1 cellular context compared by ENCODE assay signal in genomic region chr20:40682104-40683045, GRCh38.
TF ChIP-seq lines count a peak whose summit lies in the region.

No MANE protein-coding gene starts in this region.

TF ChIP-seq in HepG2, 621 proteins besides CTCF, POLR2A, EP300 and RAD21 (continued from another document and continues in another):
- TF ChIP-seq PCBP1 (IDR thresholded peaks at IDR 0.05; ENCODE audit: borderline replicate concordance, low read depth, low read length) (no peak), ZNF609 (CRISPR knock-in tag; IDR thresholded peaks at IDR 0.05; ENCODE audit: borderline replicate concordance) (peak; percentile 39; the same call in 1 of the 2 replicates), ATF7 (IDR thresholded peaks at IDR 0.05) (no peak), ATF7 (CRISPR knock-in tag; IDR thresholded peaks at IDR 0.05) (no peak; the same call in 1 of the 2 replicates), NR2F1 (CRISPR knock-in tag; IDR thresholded peaks at IDR 0.05) (no peak), MEIS1 (CRISPR knock-in tag; IDR thresholded peaks at IDR 0.05; ENCODE audit: borderline replicate concordance) (no peak), SYNCRIP (IDR thresholded peaks at IDR 0.05; ENCODE audit: insufficient read depth, low read depth, low read length) (no peak), GMEB2 (CRISPR knock-in tag; IDR thresholded peaks at IDR 0.05; ENCODE audit: low read depth) (no peak), SALL1 (CRISPR knock-in tag; IDR thresholded peaks at IDR 0.05) (peak; percentile 81), ZBTB42 (CRISPR knock-in tag; IDR thresholded peaks at IDR 0.05) (no peak), ZNF333 (CRISPR knock-in tag; IDR thresholded peaks at IDR 0.05; ENCODE audit: borderline replicate concordance) (no peak), ZNF414 (CRISPR knock-in tag; IDR thresholded peaks at IDR 0.05) (no peak), HDAC2 (CRISPR knock-in tag; IDR thresholded peaks at IDR 0.05) (peak; percentile 92), ZNF484 (CRISPR knock-in tag; IDR thresholded peaks at IDR 0.05; ENCODE audit: borderline replicate concordance, low read depth) (no peak), ZNF784 (CRISPR knock-in tag; IDR thresholded peaks at IDR 0.05; ENCODE audit: borderline replicate concordance) (0 out of 2 replicates have a peak, but pooled peaks have one; percentile 41), CBFB (CRISPR knock-in tag; IDR thresholded peaks at IDR 0.05) (peak; percentile 38; the same call in 1 of the 2 replicates), ZNF629 (CRISPR knock-in tag; conservative IDR thresholded peaks at IDR 0.05) (peak; percentile 47), TCF7 (IDR thresholded peaks at IDR 0.05; ENCODE audit: low read depth) (no peak; the same call in 1 of the 2 replicates), ZNF574 (CRISPR knock-in tag; IDR thresholded peaks at IDR 0.05) (peak; percentile 84), ZNF552 (CRISPR knock-in tag; IDR thresholded peaks at IDR 0.05; ENCODE audit: borderline replicate concordance) (no peak), RBM39 (IDR thresholded peaks at IDR 0.05; ENCODE audit: low read depth, low read length, poor library complexity, severe bottlenecking) (no peak), ZNF24 (IDR thresholded peaks at IDR 0.05) (no peak), ZBTB4 (CRISPR knock-in tag; IDR thresholded peaks at IDR 0.05; ENCODE audit: borderline replicate concordance) (no peak), HNRNPL (IDR thresholded peaks at IDR 0.05; ENCODE audit: low read depth, low read length) (peak; percentile 90), ZNF407 (CRISPR knock-in tag; IDR thresholded peaks at IDR 0.05; ENCODE audit: not compliant biosample characterization) (no peak), RARA (CRISPR knock-in tag; IDR thresholded peaks at IDR 0.05) (peak; percentile 57), ZNF275 (CRISPR knock-in tag; IDR thresholded peaks at IDR 0.05; ENCODE audit: borderline replicate concordance) (no peak), ZNF362 (CRISPR knock-in tag; IDR thresholded peaks at IDR 0.05; ENCODE audit: borderline replicate concordance) (no peak), ZSCAN31 (CRISPR knock-in tag; IDR thresholded peaks at IDR 0.05; ENCODE audit: low read depth) (no peak)
